ENCODE assay signal across 22 cellular contexts in the genomic region with DNA sequence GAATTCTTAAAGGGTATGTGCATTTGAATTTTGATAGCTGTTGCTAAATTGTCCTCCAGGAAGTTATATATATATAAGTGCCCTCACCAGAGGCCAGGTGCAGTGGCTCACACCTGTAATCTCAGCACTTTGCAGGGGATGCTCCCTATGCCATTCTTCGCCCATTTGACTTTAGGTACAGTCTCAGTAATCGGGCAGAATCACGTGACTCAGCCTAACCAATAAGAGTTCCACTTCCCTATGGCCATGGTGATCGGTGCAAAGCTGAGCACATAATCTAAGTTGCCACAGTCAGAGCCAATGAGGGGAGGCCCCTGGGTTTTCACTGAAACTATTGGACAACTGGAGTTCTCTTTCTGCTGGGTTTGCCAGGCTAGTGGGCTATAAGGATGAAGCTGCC.
"Had no signal": no experiment of that assay in that cellular context is flagged by ENCODE, and none has a peak within 500 bp of the region (broad histone marks: within the 10 kb centered on the region; RNA-seq: fewer than 3 reads in every experiment).

No MANE protein-coding gene starts in this region.

- H3K79me2 ChIP-seq: parathyroid adenoma had no signal

- H3K36me3 ChIP-seq: left lung, lower lobe of right lung, neutrophil, right atrium auricular region, suprapubic skin, tibial nerve, vagina had no signal

- ATAC-seq: left colon; left lung; lower lobe of right lung; naive thymus-derived CD8-positive, alpha-beta T cell; sciatic nerve; stimulated activated effector memory CD8-positive, alpha-beta T cell treated with anti-CD3 and anti-CD28 coated beads, Interleukin-12 subunit alpha, Interleukin-12 subunit beta, amount 100 ng/mL, for 72 hours had no signal

- H3K4me1 ChIP-seq: left lung, parathyroid adenoma, right atrium auricular region, suprapubic skin, tibial nerve, vagina had no signal

- H3K27ac ChIP-seq: left lung, lower lobe of right lung, neutrophil, parathyroid adenoma, right atrium auricular region, skin epidermis, suprapubic skin, tibial nerve, vagina had no signal

- H3K9me3 ChIP-seq: left lung, lower lobe of right lung, neutrophil, right atrium auricular region, suprapubic skin, vagina had no signal

- FAIRE-seq: islet of Langerhans, kidney had no signal

- H3K27me3 ChIP-seq: left lung, neutrophil, right atrium auricular region, suprapubic skin, tibial nerve, vagina had no signal

- H2AFZ ChIP-seq: parathyroid adenoma had no signal

- DNase-seq: hippocampal formation; immature natural killer cell; kidney; left colon; left lung; lower lobe of right lung; mammary epithelial cell; mesenchymal stem cell; naive thymus-derived CD8-positive, alpha-beta T cell; occipital lobe; stimulated activated CD4-positive, alpha-beta T cell treated with anti-CD3 and anti-CD28 coated beads, Interleukin-4, amount 100 ng/mL, for 24 hours; stimulated activated naive CD4-positive, alpha-beta T cell had no signal

- H3K4me3 ChIP-seq: left lung, lower lobe of right lung, right atrium auricular region, skin epidermis, suprapubic skin, tibial nerve, vagina had no signal

- H3K9ac ChIP-seq: parathyroid adenoma had no signal
